8 cellular contexts compared by ENCODE assay signal in genomic region chr6:139370707-139371345, GRCh38. TPM values are rescaled to one million over a fixed set of nuclear protein-coding genes. Genes with fewer than 3 reads are reported as not detected.
DNase-seq lines count a peak whose midpoint lies in the region; ATAC-seq and TF ChIP-seq lines count a peak whose summit lies in the region.

No MANE protein-coding gene starts in this region.

- no CpG with 5 or more reads among the region's 3 CpGs for WGBS in endodermal cell (ENCODE audit: insufficient coverage in 1 of 2, insufficient read length in 1 of 2), 2 experiments
- WGBS in aorta, 2 donors, result 58 to 63% methylated on average over 3 of the region's 3 CpGs

- H3K27me3 Mint-ChIP-seq in CD4-positive, CD25-positive, alpha-beta regulatory T cell, result peaks cover 8% of the 10 kb centered on the region
- peaks cover 2% of the 10 kb centered on the region for H3K27me3 Mint-ChIP-seq in endodermal cell (ENCODE audit: insufficient read depth)

- H3K4me1 Mint-ChIP-seq in CD4-positive, CD25-positive, alpha-beta regulatory T cell, result peaks cover 19 to 45% (median 35%) of the 10 kb centered on the region in 4 donors
- peaks cover 45% of the 10 kb centered on the region for H3K4me1 Mint-ChIP-seq in endodermal cell

- no peaks in the 10 kb centered on the region for H3K9me3 ChIP-seq in CD4-positive, CD25-positive, alpha-beta regulatory T cell (ENCODE audit: control insufficient read depth in 2 of 2, low read length in 2 of 2)
- H3K9me3 ChIP-seq in endodermal cell (ENCODE audit: control insufficient read depth, low read length), result no peaks in the 10 kb centered on the region
- H3K9me3 ChIP-seq in osteoblast (ENCODE audit: low read depth, low read length), result no peaks in the 10 kb centered on the region
- H3K9me3 ChIP-seq in aorta (ENCODE audit: control insufficient read depth, low read length), result peaks cover 1% of the 10 kb centered on the region
- H3K9me3 ChIP-seq in HAP-1, result no peaks in the 10 kb centered on the region

- peak overlapping the region; percentile 85 for H3K4me2 ChIP-seq in osteoblast (ENCODE audit: insufficient read depth, low read length)

- ATAC-seq in CD4-positive, CD25-positive, alpha-beta regulatory T cell (ENCODE audit: low read depth in 2 of 2), result no peak
- ATAC-seq in aorta (ENCODE audit: low FRiP score), result no peak

- H3K27ac ChIP-seq in CD4-positive, CD25-positive, alpha-beta regulatory T cell (ENCODE audit: insufficient read depth, low read length, poor library complexity, severe bottlenecking), result peak overlapping the region; percentile 91
- H3K27ac ChIP-seq in endodermal cell (ENCODE audit: low read depth, low read length) (peak overlapping the region; percentile 19), osteoblast (ENCODE audit: low read depth, low read length) (peak overlapping the region; percentile 94), aorta (ENCODE audit: low read depth in 1 of 2, low read length in 2 of 2) (no peak overlapping the region)

- peaks cover 36% of the 10 kb centered on the region for H3K79me2 ChIP-seq in osteoblast (ENCODE audit: insufficient read depth, low read length)

- TF ChIP-seq CTCF in NB4 (IDR thresholded peaks at IDR 0.05; ENCODE audit: low read depth, low read length) (no peak), endodermal cell (conservative IDR thresholded peaks at IDR 0.05) (no peak), osteoblast (IDR thresholded peaks at IDR 0.05; ENCODE audit: extremely low read depth, low read depth, low read length) (no peak)

- H3K4me1 ChIP-seq in CD4-positive, CD25-positive, alpha-beta regulatory T cell (ENCODE audit: control insufficient read depth, insufficient read depth, low read length, poor library complexity, severe bottlenecking), result peaks cover 45% of the 10 kb centered on the region
- H3K4me1 ChIP-seq in endodermal cell (ENCODE audit: control insufficient read depth, insufficient read depth, low read length), result peaks cover 16% of the 10 kb centered on the region
- H3K4me1 ChIP-seq in osteoblast (ENCODE audit: insufficient read depth, low read length), result peaks cover 20% of the 10 kb centered on the region
- peaks cover 0 to 3% of the 10 kb centered on the region in 2 donors for H3K4me1 ChIP-seq in aorta (ENCODE audit: control insufficient read depth in 1 of 2, insufficient read depth in 2 of 2, low read length in 2 of 2)
- peaks cover 41% of the 10 kb centered on the region for H3K4me1 ChIP-seq in HAP-1

- H4K20me1 ChIP-seq in osteoblast (ENCODE audit: insufficient read depth, low read length), result peaks cover 26% of the 10 kb centered on the region

- peak overlapping the region; percentile 99 to 100 (median 100) for H3K4me3 Mint-ChIP-seq in CD4-positive, CD25-positive, alpha-beta regulatory T cell
- H3K4me3 Mint-ChIP-seq in endodermal cell, result peak overlapping the region; percentile 100

- DNase-seq in CD4-positive, CD25-positive, alpha-beta regulatory T cell, result no peak
- DNase-seq in NB4 (ENCODE audit: low read depth), result peak; percentile 16
- DNase-seq in endodermal cell, result no peak
- no peak for DNase-seq in osteoblast (ENCODE audit: insufficient read length, low spot score, missing footprints)
- no peak for DNase-seq in aorta
- DNase-seq in NCI-H510A treated with DMSO at 0.1 percent for 48 hours (lab: John Stamatoyannopoulos, UW), result no peak
- DNase-seq in cerebellum (ENCODE audit: low spot score), result no peak
- DNase-seq in HAP-1 (ENCODE audit: low spot score in 2 of 2), result no peak

- peak overlapping the region; percentile 95 for H3K9ac ChIP-seq in endodermal cell (ENCODE audit: extremely low read depth, low read length, poor library complexity, severe bottlenecking)

- peak overlapping the region; percentile 81 to 100 (median 94) for H3K27ac Mint-ChIP-seq in CD4-positive, CD25-positive, alpha-beta regulatory T cell
- no peak overlapping the region for H3K27ac Mint-ChIP-seq in endodermal cell

- intact Hi-C loops in aorta (cut with DNase I), result loop anchor here (5.0 to 10.0 kb wide), 10 partner anchors 164 to 1551 kb away; no protein-coding TSS in a partner anchor

- TF ChIP-seq POLR2A in NB4 (IDR thresholded peaks at IDR 0.05; ENCODE audit: extremely low read depth, insufficient read length), result no peak

- H3K9me3 Mint-ChIP-seq in CD4-positive, CD25-positive, alpha-beta regulatory T cell, result peaks cover 0 to 4% (median 0%) of the 10 kb centered on the region in 7 donors
- no peaks in the 10 kb centered on the region for H3K9me3 Mint-ChIP-seq in endodermal cell

- in situ Hi-C loops in HAP-1 (cut with MboI; ENCODE audit: low sequenced_read_pairs), result loop anchor here (10.0 kb wide), 1 partner anchor 1064 kb away; no protein-coding TSS in a partner anchor

- peak overlapping the region; percentile 98 for H3K4me3 ChIP-seq in CD4-positive, CD25-positive, alpha-beta regulatory T cell (ENCODE audit: low read depth, low read length)
- H3K4me3 ChIP-seq in NB4 (ENCODE audit: low read depth, low read length), result peak overlapping the region; percentile 90
- H3K4me3 ChIP-seq in endodermal cell (ENCODE audit: low read length), result peak overlapping the region; percentile 97
- peak overlapping the region; percentile 94 for H3K4me3 ChIP-seq in osteoblast (ENCODE audit: insufficient read depth, low read length)
- H3K4me3 ChIP-seq in aorta (ENCODE audit: low read length in 2 of 2), result peak overlapping the region in 1 of 2 donors; percentile 83
- no peak overlapping the region for H3K4me3 ChIP-seq in HAP-1

- H3K36me3 ChIP-seq in CD4-positive, CD25-positive, alpha-beta regulatory T cell (ENCODE audit: control insufficient read depth, insufficient read depth, low read length), result no peaks in the 10 kb centered on the region
- H3K36me3 ChIP-seq in endodermal cell (ENCODE audit: control insufficient read depth, insufficient read depth, low read length), result peaks cover 22% of the 10 kb centered on the region
- H3K36me3 ChIP-seq in osteoblast (ENCODE audit: insufficient read depth, low read length), result peaks cover 29% of the 10 kb centered on the region
- no peaks in the 10 kb centered on the region for H3K36me3 ChIP-seq in aorta (ENCODE audit: control insufficient read depth in 1 of 2, insufficient read depth in 2 of 2, low read length in 1 of 2)
- no peaks in the 10 kb centered on the region; the same call in 1 of the 2 replicates for H3K36me3 ChIP-seq in HAP-1 (replicated peaks)

- H2AFZ ChIP-seq in osteoblast (ENCODE audit: low read length), result no peak overlapping the region

- H3K27me3 ChIP-seq in CD4-positive, CD25-positive, alpha-beta regulatory T cell (ENCODE audit: control insufficient read depth, insufficient read depth, low read length), result no peaks in the 10 kb centered on the region
- H3K27me3 ChIP-seq in endodermal cell (ENCODE audit: control insufficient read depth, insufficient read depth, low read length, poor library complexity, severe bottlenecking) (no peaks in the 10 kb centered on the region), osteoblast (ENCODE audit: insufficient read depth, low read length) (no peaks in the 10 kb centered on the region), aorta (ENCODE audit: control insufficient read depth in 1 of 2, insufficient read depth in 2 of 2, low read length in 1 of 2) (no peaks in the 10 kb centered on the region), HAP-1 (ENCODE audit: low read depth) (no peaks in the 10 kb centered on the region)

- H3K36me3 Mint-ChIP-seq in CD4-positive, CD25-positive, alpha-beta regulatory T cell, result peaks cover 15% of the 10 kb centered on the region
- H3K36me3 Mint-ChIP-seq in endodermal cell (ENCODE audit: low read depth), result peaks cover 19% of the 10 kb centered on the region

RNA-seq across cellular contexts. Expression of gene CITED2, which starts 3.6 kb away (rescaled TPM):
- 151 TPM for total RNA-seq in CD4-positive, CD25-positive, alpha-beta regulatory T cell
- polyA plus RNA-seq in CD4-positive, CD25-positive, alpha-beta regulatory T cell, result 10 to 100 TPM; 30.6 to 39.9 (median 38.4) TPM
- total RNA-seq in endodermal cell, result 100 to 1,000 TPM in 1 of 2 donors, 10 to 100 TPM in 1; 80.2 to 118 TPM
- polyA plus RNA-seq in endodermal cell (2013, experiment 1 of 2), result 210 TPM
- 179 TPM for polyA plus RNA-seq in endodermal cell (2013, experiment 2 of 2)
- 180 and 223 TPM in 2 replicates for total RNA-seq in osteoblast
- 10 to 100 TPM; 53.2 to 64.1 TPM for total RNA-seq in aorta
- 10 to 100 TPM; 19.3 to 53.8 TPM for polyA plus RNA-seq in aorta
- total RNA-seq in cerebellum, result 53.0 TPM

Comparison
In these comparisons a context has a peak if more than half of its experiments do, and no peak if none do; other contexts are left out.
1. H3K27ac ChIP-seq: peak in CD4-positive, CD25-positive, alpha-beta regulatory T cell (single experiment), endodermal cell (single experiment) and osteoblast (single experiment); none in aorta (0 of 2).